ENCODE assay signal across 1 cellular context in the genomic region with DNA sequence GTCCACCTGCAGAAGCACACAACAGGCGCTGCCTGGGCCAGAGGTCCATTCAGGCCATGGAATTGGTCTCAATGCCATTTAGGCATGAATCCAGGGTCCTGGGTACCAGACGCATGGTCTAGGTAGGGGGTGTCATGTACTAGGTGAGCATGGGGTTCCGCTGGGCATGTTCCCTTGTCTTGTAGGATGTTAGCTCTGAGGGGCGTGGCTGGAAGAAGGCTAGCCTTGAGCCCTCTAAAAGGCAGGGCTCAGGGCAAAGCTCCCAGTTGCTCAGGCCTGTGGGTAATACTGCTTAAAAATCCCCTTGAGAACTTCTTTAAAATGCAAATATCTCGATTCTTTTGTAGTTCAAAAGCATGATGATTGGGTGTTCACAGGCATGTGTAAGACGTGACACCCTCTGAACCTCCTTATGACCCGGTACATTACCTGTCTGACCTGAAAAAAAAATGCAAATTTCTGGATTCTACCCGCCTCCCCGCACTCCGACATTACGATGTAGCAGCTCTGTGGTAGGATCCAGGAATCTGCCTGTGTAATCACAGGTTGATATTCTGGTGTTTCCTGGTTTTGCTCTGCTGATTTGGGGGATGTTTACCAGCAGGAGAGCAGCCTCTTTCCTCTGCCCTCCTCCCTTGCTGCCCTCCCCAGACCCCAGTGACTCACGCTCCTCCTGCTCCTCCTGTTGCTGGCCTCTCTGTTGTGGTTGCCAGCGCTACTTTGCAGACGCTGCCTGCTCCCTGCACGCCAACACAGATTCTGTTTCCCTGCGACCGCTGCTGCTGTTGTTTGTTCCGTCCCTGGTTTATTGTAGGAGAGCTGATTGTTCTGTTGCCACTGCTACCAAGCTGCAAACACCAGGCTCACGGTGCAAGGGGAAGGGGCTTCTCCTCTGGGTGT.
TF ChIP-seq lines count a peak whose summit lies in the region.

No MANE protein-coding gene starts in this region.

TF ChIP-seq in GM23338, 12 proteins besides CTCF, POLR2A, EP300 and RAD21 (continued from another document):
- TF ChIP-seq, protein P1, sequence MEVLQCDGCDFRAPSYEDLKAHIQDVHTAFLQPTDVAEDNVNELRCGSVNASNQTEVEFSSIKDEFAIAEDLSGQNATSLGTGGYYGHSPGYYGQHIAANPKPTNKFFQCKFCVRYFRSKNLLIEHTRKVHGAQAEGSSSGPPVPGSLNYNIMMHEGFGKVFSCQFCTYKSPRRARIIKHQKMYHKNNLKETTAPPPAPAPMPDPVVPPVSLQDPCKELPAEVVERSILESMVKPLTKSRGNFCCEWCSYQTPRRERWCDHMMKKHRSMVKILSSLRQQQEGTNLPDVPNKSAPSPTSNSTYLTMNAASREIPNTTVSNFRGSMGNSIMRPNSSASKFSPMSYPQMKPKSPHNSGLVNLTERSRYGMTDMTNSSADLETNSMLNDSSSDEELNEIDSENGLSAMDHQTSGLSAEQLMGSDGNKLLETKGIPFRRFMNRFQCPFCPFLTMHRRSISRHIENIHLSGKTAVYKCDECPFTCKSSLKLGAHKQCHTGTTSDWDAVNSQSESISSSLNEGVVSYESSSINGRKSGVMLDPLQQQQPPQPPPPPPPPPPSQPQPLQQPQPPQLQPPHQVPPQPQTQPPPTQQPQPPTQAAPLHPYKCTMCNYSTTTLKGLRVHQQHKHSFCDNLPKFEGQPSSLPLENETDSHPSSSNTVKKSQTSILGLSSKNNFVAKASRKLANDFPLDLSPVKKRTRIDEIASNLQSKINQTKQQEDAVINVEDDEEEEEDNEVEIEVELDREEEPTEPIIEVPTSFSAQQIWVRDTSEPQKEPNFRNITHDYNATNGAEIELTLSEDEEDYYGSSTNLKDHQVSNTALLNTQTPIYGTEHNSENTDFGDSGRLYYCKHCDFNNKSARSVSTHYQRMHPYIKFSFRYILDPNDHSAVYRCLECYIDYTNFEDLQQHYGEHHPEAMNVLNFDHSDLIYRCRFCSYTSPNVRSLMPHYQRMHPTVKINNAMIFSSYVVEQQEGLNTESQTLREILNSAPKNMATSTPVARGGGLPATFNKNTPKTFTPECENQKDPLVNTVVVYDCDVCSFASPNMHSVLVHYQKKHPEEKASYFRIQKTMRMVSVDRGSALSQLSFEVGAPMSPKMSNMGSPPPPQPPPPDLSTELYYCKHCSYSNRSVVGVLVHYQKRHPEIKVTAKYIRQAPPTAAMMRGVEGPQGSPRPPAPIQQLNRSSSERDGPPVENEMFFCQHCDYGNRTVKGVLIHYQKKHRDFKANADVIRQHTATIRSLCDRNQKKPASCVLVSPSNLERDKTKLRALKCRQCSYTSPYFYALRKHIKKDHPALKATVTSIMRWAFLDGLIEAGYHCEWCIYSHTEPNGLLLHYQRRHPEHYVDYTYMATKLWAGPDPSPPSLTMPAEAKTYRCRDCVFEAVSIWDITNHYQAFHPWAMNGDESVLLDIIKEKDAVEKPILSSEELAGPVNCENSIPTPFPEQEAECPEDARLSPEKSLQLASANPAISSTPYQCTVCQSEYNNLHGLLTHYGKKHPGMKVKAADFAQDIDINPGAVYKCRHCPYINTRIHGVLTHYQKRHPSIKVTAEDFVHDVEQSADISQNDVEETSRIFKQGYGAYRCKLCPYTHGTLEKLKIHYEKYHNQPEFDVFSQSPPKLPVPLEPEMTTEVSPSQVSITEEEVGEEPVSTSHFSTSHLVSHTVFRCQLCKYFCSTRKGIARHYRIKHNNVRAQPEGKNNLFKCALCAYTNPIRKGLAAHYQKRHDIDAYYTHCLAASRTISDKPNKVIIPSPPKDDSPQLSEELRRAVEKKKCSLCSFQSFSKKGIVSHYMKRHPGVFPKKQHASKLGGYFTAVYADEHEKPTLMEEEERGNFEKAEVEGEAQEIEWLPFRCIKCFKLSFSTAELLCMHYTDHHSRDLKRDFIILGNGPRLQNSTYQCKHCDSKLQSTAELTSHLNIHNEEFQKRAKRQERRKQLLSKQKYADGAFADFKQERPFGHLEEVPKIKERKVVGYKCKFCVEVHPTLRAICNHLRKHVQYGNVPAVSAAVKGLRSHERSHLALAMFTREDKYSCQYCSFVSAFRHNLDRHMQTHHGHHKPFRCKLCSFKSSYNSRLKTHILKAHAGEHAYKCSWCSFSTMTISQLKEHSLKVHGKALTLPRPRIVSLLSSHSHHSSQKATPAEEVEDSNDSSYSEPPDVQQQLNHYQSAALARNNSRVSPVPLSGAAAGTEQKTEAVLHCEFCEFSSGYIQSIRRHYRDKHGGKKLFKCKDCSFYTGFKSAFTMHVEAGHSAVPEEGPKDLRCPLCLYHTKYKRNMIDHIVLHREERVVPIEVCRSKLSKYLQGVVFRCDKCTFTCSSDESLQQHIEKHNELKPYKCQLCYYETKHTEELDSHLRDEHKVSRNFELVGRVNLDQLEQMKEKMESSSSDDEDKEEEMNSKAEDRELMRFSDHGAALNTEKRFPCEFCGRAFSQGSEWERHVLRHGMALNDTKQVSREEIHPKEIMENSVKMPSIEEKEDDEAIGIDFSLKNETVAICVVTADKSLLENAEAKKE (CRISPR knock-in tag; IDR thresholded peaks at IDR 0.05) = no peak
- TF ChIP-seq STAT1 (IDR thresholded peaks at IDR 0.05; ENCODE audit: unreplicated experiment) = no peak
- TF ChIP-seq EZH2phosphoT487 (IDR thresholded peaks at IDR 0.05; ENCODE audit: unreplicated experiment) = no peak
- no peak for TF ChIP-seq EZH2 (IDR thresholded peaks at IDR 0.05; ENCODE audit: low read depth, unreplicated experiment)
- no peak for TF ChIP-seq ZNF114 (CRISPR knock-in tag; IDR thresholded peaks at IDR 0.05)
- TF ChIP-seq CREB1 (CRISPR knock-in tag; IDR thresholded peaks at IDR 0.05; ENCODE audit: low read depth) = no peak
- TF ChIP-seq NANOG (IDR thresholded peaks at IDR 0.05; ENCODE audit: borderline replicate concordance) = no peak
- TF ChIP-seq, protein P2, sequence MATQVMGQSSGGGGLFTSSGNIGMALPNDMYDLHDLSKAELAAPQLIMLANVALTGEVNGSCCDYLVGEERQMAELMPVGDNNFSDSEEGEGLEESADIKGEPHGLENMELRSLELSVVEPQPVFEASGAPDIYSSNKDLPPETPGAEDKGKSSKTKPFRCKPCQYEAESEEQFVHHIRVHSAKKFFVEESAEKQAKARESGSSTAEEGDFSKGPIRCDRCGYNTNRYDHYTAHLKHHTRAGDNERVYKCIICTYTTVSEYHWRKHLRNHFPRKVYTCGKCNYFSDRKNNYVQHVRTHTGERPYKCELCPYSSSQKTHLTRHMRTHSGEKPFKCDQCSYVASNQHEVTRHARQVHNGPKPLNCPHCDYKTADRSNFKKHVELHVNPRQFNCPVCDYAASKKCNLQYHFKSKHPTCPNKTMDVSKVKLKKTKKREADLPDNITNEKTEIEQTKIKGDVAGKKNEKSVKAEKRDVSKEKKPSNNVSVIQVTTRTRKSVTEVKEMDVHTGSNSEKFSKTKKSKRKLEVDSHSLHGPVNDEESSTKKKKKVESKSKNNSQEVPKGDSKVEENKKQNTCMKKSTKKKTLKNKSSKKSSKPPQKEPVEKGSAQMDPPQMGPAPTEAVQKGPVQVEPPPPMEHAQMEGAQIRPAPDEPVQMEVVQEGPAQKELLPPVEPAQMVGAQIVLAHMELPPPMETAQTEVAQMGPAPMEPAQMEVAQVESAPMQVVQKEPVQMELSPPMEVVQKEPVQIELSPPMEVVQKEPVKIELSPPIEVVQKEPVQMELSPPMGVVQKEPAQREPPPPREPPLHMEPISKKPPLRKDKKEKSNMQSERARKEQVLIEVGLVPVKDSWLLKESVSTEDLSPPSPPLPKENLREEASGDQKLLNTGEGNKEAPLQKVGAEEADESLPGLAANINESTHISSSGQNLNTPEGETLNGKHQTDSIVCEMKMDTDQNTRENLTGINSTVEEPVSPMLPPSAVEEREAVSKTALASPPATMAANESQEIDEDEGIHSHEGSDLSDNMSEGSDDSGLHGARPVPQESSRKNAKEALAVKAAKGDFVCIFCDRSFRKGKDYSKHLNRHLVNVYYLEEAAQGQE (IDR thresholded peaks at IDR 0.05; ENCODE audit: unreplicated experiment) = no peak
